8 cellular contexts compared by ENCODE assay signal in genomic region chr9:120916573-120916972, GRCh38. TPM values are rescaled to one million over a fixed set of nuclear protein-coding genes. Genes with fewer than 3 reads are reported as not detected.
A peak's percentile ranks its signal among the peaks of the same experiment; 100 is the strongest.
DNase-seq lines count a peak whose midpoint lies in the region; ATAC-seq and TF ChIP-seq lines count a peak whose summit lies in the region.

No MANE protein-coding gene starts in this region.

- ATAC-seq in activated T-cell treated with anti-CD3 and anti-CD28 coated beads, Interleukin-2, amount 50 U/mL, for 72 hours (replicated peaks in 1 of 2) = no peak
- ATAC-seq in right lobe of liver (peak; percentile 72 to 83 (median 76)), HG02973 (IDR thresholded peaks at IDR 0.05; ENCODE audit: unreplicated experiment) (no peak), GM18873 (IDR thresholded peaks at IDR 0.05; ENCODE audit: low FRiP score, unreplicated experiment) (no peak)

- TF ChIP-seq CTCF in MCF 10A (IDR thresholded peaks at IDR 0.05; ENCODE audit: unreplicated experiment) = peak; percentile 22
- peak; percentile 13 to 43 (median 25) for TF ChIP-seq CTCF in right lobe of liver (IDR thresholded peaks at IDR 0.05)

- peaks cover 0 to 18% (median 3%) of the 10 kb centered on the region in 4 donors for H3K4me1 ChIP-seq in right lobe of liver

- H3K27me3 ChIP-seq in right lobe of liver = no peaks in the 10 kb centered on the region

- intact Hi-C loops in MCF 10A (cut with micrococcal nuclease) = loop anchor here (1.0 kb wide), 1 partner anchor 20 kb away; no protein-coding TSS in a partner anchor
- intact Hi-C loops in right lobe of liver (cut with DNase I) = no loop called here

- no peak for TF ChIP-seq POLR2A in right lobe of liver (IDR thresholded peaks at IDR 0.05)

- DNase-seq in activated T-cell treated with anti-CD3 and anti-CD28 coated beads, Interleukin-2, amount 50 U/mL, for 72 hours = no peak
- no peak for DNase-seq in activated T-cell treated with anti-CD3 and anti-CD28 coated beads, Interleukin-2, amount 50 U/mL, for 48 hours
- DNase-seq in MCF 10A (ENCODE audit: unreplicated experiment) (peak; percentile 68), right lobe of liver (peak in 2 of 3 donors; percentile 39 to 63), ureter (ENCODE audit: low spot score) (peak; percentile 78), GF-D8 (lab: John Stamatoyannopoulos, UW) (no peak)

- H3K9me3 ChIP-seq in right lobe of liver = no peaks in the 10 kb centered on the region

- H3K4me1 Mint-ChIP-seq in activated T-cell treated with anti-CD3 and anti-CD28 coated beads, Interleukin-2, amount 50 U/mL, for 72 hours (ENCODE audit: low read depth) = peaks cover 95% of the 10 kb centered on the region
- H3K4me1 Mint-ChIP-seq in MCF 10A (ENCODE audit: insufficient read depth, unreplicated experiment) = peaks cover 33% of the 10 kb centered on the region

- peak overlapping the region in 1 of 3 donors; percentile 39 for H3K27ac ChIP-seq in right lobe of liver

- H3K36me3 ChIP-seq in right lobe of liver = no peaks in the 10 kb centered on the region

- H3K36me3 Mint-ChIP-seq in activated T-cell treated with anti-CD3 and anti-CD28 coated beads, Interleukin-2, amount 50 U/mL, for 72 hours (ENCODE audit: insufficient read depth in 2 of 2) = peaks cover 51 to 71% of the 10 kb centered on the region in 2 donors
- H3K36me3 Mint-ChIP-seq in MCF 10A (ENCODE audit: insufficient read depth, unreplicated experiment) = peaks cover 13% of the 10 kb centered on the region

- H3K9me3 Mint-ChIP-seq in activated T-cell treated with anti-CD3 and anti-CD28 coated beads, Interleukin-2, amount 50 U/mL, for 72 hours = no peaks in the 10 kb centered on the region
- H3K9me3 Mint-ChIP-seq in MCF 10A (ENCODE audit: unreplicated experiment) = no peaks in the 10 kb centered on the region

- WGBS in right lobe of liver (ENCODE audit: insufficient coverage, low coverage, low lambda C conversion rate, missing lambda C conversion rate) = 5% methylated on average over 3 of the region's 3 CpGs

- no peaks in the 10 kb centered on the region for H3K27me3 Mint-ChIP-seq in activated T-cell treated with anti-CD3 and anti-CD28 coated beads, Interleukin-2, amount 50 U/mL, for 72 hours (ENCODE audit: low read depth)
- H3K27me3 Mint-ChIP-seq in MCF 10A (ENCODE audit: insufficient read depth, unreplicated experiment) = no peaks in the 10 kb centered on the region

- peak overlapping the region; percentile 71 to 79 for H3K4me3 Mint-ChIP-seq in activated T-cell treated with anti-CD3 and anti-CD28 coated beads, Interleukin-2, amount 50 U/mL, for 72 hours
- H3K4me3 Mint-ChIP-seq in MCF 10A (ENCODE audit: unreplicated experiment) = no peak overlapping the region

- no TSS peak for BruUV-seq in MCF 10A (replicated peaks; lab: Mats Ljungman, UMichigan)

- CTCF ChIA-PET in MCF 10A (lab: Yijun Ruan, JAX) = interaction anchor here (0.5 to 4.6 kb wide), 21 partner anchors 9 to 508 kb away, joined by 3 to 71 read pairs (median 6); partner anchors contain the start of gene TRAF1

- POLR2A ChIA-PET in MCF 10A (lab: Yijun Ruan, JAX) = interaction anchor here (0.5 to 3.5 kb wide), 10 partner anchors 9 to 282 kb away, joined by 3 to 32 read pairs (median 3); no protein-coding TSS in a partner anchor

- H3K27ac Mint-ChIP-seq in activated T-cell treated with anti-CD3 and anti-CD28 coated beads, Interleukin-2, amount 50 U/mL, for 72 hours = peak overlapping the region; percentile 98
- peak overlapping the region; percentile 47 for H3K27ac Mint-ChIP-seq in MCF 10A (ENCODE audit: low read depth, unreplicated experiment)

- H3K4me3 ChIP-seq in right lobe of liver = no peak overlapping the region

RNA-seq across cellular contexts. Expression of gene TRAF1, which starts 10.0 kb away (rescaled TPM):
- total RNA-seq in activated T-cell treated with anti-CD3 and anti-CD28 coated beads, Interleukin-2, amount 50 U/mL, for 72 hours = 100 to 1,000 TPM in 1 of 2 donors, 10 to 100 TPM in 1; 91.6 to 101 TPM
- total RNA-seq in MCF 10A (2022) (0.84 and 1.2 TPM in 2 replicates), right lobe of liver (1 to 10 TPM in 5 of 6 experiments, under 1 TPM in 1; 0.99 to 2.5 (median 2.1) TPM), ureter (10.0 TPM)

RNA-seq across cellular contexts. Expression of gene PHF19, which starts 39.6 kb away (rescaled TPM):
- total RNA-seq in activated T-cell treated with anti-CD3 and anti-CD28 coated beads, Interleukin-2, amount 50 U/mL, for 72 hours = 100 to 1,000 TPM; 166 to 222 TPM
- total RNA-seq in MCF 10A (2022) (39.6 and 61.0 TPM in 2 replicates), right lobe of liver (1 to 10 TPM; 2.2 to 8.0 (median 5.2) TPM), ureter (33.3 TPM)

Comparison
In these comparisons a context has a peak if more than half of its experiments do, and no peak if none do; other contexts are left out.
1. ATAC-seq: peak in right lobe of liver (4 of 4); none in activated T-cell treated with anti-CD3 and anti-CD28 coated beads, Interleukin-2, amount 50 U/mL, for 72 hours (0 of 2), HG02973 (single experiment) and GM18873 (single experiment).
2. DNase-seq: peak in MCF 10A (single experiment), right lobe of liver (2 of 3) and ureter (single experiment); none in activated T-cell treated with anti-CD3 and anti-CD28 coated beads, Interleukin-2, amount 50 U/mL, for 72 hours (0 of 2), activated T-cell treated with anti-CD3 and anti-CD28 coated beads, Interleukin-2, amount 50 U/mL, for 48 hours (0 of 2) and GF-D8 (single experiment).